ENCODE assay signal across 1 cellular context in the genomic region with DNA sequence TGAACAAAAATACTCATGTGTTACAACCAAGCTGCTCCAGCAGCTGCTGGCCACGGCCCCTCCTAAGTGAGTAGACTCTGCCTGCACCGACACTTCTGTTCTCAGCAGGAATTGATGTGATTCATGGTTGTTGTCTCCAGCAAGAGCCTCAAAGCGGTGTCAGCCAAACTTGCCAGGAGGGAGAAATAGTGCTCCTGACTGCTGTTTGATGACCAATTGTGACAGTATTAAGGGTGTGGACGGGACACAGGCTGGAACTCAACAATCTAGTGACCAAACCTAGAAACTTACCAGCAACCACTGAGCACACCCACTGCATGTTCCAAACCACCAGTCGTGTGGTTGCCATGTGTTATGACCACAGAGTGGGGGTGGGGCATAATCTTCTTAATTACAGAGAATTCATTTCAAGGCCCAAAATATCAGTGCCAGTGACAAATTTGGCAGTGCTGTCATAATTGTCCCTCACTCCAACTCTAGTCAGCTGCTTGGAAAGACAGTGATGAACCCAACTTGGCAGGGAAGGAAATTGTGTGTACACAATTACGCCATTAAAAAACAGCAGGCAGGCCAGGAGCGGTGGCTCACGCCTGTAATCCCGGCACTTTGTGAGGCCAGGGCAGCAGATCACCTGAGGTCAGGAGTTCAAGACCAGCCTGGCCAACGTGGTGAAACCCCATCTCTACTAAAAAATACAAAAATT.
TF ChIP-seq lines count a peak whose summit lies in the region.

No MANE protein-coding gene starts in this region.

TF ChIP-seq in HepG2, 621 proteins besides CTCF, POLR2A, EP300 and RAD21 (continued from another document and continues in another):
- TF ChIP-seq, protein P1, sequence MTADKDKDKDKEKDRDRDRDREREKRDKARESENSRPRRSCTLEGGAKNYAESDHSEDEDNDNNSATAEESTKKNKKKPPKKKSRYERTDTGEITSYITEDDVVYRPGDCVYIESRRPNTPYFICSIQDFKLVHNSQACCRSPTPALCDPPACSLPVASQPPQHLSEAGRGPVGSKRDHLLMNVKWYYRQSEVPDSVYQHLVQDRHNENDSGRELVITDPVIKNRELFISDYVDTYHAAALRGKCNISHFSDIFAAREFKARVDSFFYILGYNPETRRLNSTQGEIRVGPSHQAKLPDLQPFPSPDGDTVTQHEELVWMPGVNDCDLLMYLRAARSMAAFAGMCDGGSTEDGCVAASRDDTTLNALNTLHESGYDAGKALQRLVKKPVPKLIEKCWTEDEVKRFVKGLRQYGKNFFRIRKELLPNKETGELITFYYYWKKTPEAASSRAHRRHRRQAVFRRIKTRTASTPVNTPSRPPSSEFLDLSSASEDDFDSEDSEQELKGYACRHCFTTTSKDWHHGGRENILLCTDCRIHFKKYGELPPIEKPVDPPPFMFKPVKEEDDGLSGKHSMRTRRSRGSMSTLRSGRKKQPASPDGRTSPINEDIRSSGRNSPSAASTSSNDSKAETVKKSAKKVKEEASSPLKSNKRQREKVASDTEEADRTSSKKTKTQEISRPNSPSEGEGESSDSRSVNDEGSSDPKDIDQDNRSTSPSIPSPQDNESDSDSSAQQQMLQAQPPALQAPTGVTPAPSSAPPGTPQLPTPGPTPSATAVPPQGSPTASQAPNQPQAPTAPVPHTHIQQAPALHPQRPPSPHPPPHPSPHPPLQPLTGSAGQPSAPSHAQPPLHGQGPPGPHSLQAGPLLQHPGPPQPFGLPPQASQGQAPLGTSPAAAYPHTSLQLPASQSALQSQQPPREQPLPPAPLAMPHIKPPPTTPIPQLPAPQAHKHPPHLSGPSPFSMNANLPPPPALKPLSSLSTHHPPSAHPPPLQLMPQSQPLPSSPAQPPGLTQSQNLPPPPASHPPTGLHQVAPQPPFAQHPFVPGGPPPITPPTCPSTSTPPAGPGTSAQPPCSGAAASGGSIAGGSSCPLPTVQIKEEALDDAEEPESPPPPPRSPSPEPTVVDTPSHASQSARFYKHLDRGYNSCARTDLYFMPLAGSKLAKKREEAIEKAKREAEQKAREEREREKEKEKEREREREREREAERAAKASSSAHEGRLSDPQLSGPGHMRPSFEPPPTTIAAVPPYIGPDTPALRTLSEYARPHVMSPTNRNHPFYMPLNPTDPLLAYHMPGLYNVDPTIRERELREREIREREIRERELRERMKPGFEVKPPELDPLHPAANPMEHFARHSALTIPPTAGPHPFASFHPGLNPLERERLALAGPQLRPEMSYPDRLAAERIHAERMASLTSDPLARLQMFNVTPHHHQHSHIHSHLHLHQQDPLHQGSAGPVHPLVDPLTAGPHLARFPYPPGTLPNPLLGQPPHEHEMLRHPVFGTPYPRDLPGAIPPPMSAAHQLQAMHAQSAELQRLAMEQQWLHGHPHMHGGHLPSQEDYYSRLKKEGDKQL (CRISPR knock-in tag; IDR thresholded peaks at IDR 0.05; ENCODE audit: low read depth), result no peak
- TF ChIP-seq SRF (IDR thresholded peaks at IDR 0.05; ENCODE audit: low read depth, low read length) (no peak), SRSF9 (IDR thresholded peaks at IDR 0.05; ENCODE audit: borderline replicate concordance, insufficient read depth, low read depth, low read length, poor library complexity, severe bottlenecking) (no peak), ZNF557 (CRISPR knock-in tag; IDR thresholded peaks at IDR 0.05) (no peak), ZMYM2 (CRISPR knock-in tag; IDR thresholded peaks at IDR 0.05) (0 out of 2 replicates have a peak, but pooled peaks have one; percentile 31), KLF16 (CRISPR knock-in tag; IDR thresholded peaks at IDR 0.05) (no peak), CHCHD3 (CRISPR knock-in tag; IDR thresholded peaks at IDR 0.05) (no peak), MEF2D (CRISPR knock-in tag; IDR thresholded peaks at IDR 0.05) (no peak), ARNTL (CRISPR knock-in tag; IDR thresholded peaks at IDR 0.05) (no peak), ZNF775 (CRISPR knock-in tag; IDR thresholded peaks at IDR 0.05; ENCODE audit: borderline replicate concordance) (no peak), ZNF180 (CRISPR knock-in tag; IDR thresholded peaks at IDR 0.05; ENCODE audit: borderline replicate concordance, low read depth) (no peak), ZNF44 (CRISPR knock-in tag; IDR thresholded peaks at IDR 0.05) (no peak), ADNP (CRISPR knock-in tag; IDR thresholded peaks at IDR 0.05) (peak; percentile 73; the same call in 1 of the 2 replicates), ZNF777 (CRISPR knock-in tag; IDR thresholded peaks at IDR 0.05) (no peak), RCOR2 (CRISPR knock-in tag; IDR thresholded peaks at IDR 0.05) (no peak), ZNF225 (CRISPR knock-in tag; IDR thresholded peaks at IDR 0.05) (no peak), SNAPC2 (CRISPR knock-in tag; IDR thresholded peaks at IDR 0.05) (no peak), ZNF720 (CRISPR knock-in tag; IDR thresholded peaks at IDR 0.05) (no peak), ZNF333 (CRISPR knock-in tag; IDR thresholded peaks at IDR 0.05; ENCODE audit: borderline replicate concordance) (no peak), NONO (IDR thresholded peaks at IDR 0.05) (no peak), NONO (CRISPR knock-in tag; conservative IDR thresholded peaks at IDR 0.05) (peak; percentile 30; the same call in 1 of the 2 replicates), HHEX (CRISPR knock-in tag; IDR thresholded peaks at IDR 0.05) (no peak), YEATS2 (CRISPR knock-in tag; IDR thresholded peaks at IDR 0.05; ENCODE audit: borderline replicate concordance) (no peak), FOXJ3 (CRISPR knock-in tag; IDR thresholded peaks at IDR 0.05; ENCODE audit: borderline replicate concordance) (peak; percentile 17; the same call in 1 of the 2 replicates), HIVEP1 (CRISPR knock-in tag; IDR thresholded peaks at IDR 0.05) (no peak), FOXA1 (IDR thresholded peaks at IDR 0.05) (no peak), FOXA1 (CRISPR knock-in tag; IDR thresholded peaks at IDR 0.05) (0 out of 2 replicates have a peak, but pooled peaks have one; percentile 17), MXD4 (CRISPR knock-in tag; IDR thresholded peaks at IDR 0.05) (no peak), FOSL1 (CRISPR knock-in tag; IDR thresholded peaks at IDR 0.05; ENCODE audit: borderline replicate concordance) (no peak), WIZ (CRISPR knock-in tag; IDR thresholded peaks at IDR 0.05) (no peak), XBP1 (CRISPR knock-in tag; IDR thresholded peaks at IDR 0.05) (no peak), PHF20 (CRISPR knock-in tag; IDR thresholded peaks at IDR 0.05) (0 out of 2 replicates have a peak, but pooled peaks have one; percentile 4), JUND (CRISPR knock-in tag; IDR thresholded peaks at IDR 0.05) (no peak)
- TF ChIP-seq, protein P2, sequence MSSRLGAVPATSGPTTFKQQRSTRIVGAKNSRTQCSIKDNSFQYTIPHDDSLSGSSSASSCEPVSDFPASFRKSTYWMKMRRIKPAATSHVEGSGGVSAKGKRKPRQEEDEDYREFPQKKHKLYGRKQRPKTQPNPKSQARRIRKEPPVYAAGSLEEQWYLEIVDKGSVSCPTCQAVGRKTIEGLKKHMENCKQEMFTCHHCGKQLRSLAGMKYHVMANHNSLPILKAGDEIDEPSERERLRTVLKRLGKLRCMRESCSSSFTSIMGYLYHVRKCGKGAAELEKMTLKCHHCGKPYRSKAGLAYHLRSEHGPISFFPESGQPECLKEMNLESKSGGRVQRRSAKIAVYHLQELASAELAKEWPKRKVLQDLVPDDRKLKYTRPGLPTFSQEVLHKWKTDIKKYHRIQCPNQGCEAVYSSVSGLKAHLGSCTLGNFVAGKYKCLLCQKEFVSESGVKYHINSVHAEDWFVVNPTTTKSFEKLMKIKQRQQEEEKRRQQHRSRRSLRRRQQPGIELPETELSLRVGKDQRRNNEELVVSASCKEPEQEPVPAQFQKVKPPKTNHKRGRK (CRISPR knock-in tag; IDR thresholded peaks at IDR 0.05), result no peak
- TF ChIP-seq, protein P3, sequence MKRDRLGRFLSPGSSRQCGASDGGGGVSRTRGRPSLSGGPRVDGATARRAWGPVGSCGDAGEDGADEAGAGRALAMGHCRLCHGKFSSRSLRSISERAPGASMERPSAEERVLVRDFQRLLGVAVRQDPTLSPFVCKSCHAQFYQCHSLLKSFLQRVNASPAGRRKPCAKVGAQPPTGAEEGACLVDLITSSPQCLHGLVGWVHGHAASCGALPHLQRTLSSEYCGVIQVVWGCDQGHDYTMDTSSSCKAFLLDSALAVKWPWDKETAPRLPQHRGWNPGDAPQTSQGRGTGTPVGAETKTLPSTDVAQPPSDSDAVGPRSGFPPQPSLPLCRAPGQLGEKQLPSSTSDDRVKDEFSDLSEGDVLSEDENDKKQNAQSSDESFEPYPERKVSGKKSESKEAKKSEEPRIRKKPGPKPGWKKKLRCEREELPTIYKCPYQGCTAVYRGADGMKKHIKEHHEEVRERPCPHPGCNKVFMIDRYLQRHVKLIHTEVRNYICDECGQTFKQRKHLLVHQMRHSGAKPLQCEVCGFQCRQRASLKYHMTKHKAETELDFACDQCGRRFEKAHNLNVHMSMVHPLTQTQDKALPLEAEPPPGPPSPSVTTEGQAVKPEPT (CRISPR knock-in tag; IDR thresholded peaks at IDR 0.05; ENCODE audit: low read depth), result no peak
- TF ChIP-seq, protein P4, sequence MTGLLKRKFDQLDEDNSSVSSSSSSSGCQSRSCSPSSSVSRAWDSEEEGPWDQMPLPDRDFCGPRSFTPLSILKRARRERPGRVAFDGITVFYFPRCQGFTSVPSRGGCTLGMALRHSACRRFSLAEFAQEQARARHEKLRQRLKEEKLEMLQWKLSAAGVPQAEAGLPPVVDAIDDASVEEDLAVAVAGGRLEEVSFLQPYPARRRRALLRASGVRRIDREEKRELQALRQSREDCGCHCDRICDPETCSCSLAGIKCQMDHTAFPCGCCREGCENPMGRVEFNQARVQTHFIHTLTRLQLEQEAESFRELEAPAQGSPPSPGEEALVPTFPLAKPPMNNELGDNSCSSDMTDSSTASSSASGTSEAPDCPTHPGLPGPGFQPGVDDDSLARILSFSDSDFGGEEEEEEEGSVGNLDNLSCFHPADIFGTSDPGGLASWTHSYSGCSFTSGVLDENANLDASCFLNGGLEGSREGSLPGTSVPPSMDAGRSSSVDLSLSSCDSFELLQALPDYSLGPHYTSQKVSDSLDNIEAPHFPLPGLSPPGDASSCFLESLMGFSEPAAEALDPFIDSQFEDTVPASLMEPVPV (CRISPR knock-in tag; IDR thresholded peaks at IDR 0.05), result no peak
- TF ChIP-seq, protein P5, sequence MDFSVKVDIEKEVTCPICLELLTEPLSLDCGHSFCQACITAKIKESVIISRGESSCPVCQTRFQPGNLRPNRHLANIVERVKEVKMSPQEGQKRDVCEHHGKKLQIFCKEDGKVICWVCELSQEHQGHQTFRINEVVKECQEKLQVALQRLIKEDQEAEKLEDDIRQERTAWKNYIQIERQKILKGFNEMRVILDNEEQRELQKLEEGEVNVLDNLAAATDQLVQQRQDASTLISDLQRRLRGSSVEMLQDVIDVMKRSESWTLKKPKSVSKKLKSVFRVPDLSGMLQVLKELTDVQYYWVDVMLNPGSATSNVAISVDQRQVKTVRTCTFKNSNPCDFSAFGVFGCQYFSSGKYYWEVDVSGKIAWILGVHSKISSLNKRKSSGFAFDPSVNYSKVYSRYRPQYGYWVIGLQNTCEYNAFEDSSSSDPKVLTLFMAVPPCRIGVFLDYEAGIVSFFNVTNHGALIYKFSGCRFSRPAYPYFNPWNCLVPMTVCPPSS (IDR thresholded peaks at IDR 0.05), result no peak
- TF ChIP-seq, protein P6, sequence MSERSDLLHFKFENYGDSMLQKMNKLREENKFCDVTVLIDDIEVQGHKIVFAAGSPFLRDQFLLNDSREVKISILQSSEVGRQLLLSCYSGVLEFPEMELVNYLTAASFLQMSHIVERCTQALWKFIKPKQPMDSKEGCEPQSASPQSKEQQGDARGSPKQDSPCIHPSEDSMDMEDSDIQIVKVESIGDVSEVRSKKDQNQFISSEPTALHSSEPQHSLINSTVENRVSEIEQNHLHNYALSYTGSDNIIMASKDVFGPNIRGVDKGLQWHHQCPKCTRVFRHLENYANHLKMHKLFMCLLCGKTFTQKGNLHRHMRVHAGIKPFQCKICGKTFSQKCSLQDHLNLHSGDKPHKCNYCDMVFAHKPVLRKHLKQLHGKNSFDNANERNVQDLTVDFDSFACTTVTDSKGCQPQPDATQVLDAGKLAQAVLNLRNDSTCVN (CRISPR knock-in tag; IDR thresholded peaks at IDR 0.05; ENCODE audit: borderline replicate concordance), result no peak
- TF ChIP-seq, protein P7, sequence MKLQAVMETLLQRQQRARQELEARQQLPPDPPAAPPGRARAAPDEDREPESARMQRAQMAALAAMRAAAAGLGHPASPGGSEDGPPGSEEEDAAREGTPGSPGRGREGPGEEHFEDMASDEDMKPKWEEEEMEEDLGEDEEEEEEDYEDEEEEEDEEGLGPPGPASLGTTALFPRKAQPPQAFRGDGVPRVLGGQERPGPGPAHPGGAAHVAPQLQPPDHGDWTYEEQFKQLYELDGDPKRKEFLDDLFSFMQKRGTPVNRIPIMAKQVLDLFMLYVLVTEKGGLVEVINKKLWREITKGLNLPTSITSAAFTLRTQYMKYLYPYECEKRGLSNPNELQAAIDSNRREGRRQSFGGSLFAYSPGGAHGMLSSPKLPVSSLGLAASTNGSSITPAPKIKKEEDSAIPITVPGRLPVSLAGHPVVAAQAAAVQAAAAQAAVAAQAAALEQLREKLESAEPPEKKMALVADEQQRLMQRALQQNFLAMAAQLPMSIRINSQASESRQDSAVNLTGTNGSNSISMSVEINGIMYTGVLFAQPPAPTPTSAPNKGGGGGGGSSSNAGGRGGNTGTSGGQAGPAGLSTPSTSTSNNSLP (IDR thresholded peaks at IDR 0.05; ENCODE audit: low read depth, low read length), result no peak
- TF ChIP-seq, protein P8, sequence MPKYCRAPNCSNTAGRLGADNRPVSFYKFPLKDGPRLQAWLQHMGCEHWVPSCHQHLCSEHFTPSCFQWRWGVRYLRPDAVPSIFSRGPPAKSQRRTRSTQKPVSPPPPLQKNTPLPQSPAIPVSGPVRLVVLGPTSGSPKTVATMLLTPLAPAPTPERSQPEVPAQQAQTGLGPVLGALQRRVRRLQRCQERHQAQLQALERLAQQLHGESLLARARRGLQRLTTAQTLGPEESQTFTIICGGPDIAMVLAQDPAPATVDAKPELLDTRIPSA (CRISPR knock-in tag; IDR thresholded peaks at IDR 0.05; ENCODE audit: borderline replicate concordance), result no peak
- TF ChIP-seq, protein P9, sequence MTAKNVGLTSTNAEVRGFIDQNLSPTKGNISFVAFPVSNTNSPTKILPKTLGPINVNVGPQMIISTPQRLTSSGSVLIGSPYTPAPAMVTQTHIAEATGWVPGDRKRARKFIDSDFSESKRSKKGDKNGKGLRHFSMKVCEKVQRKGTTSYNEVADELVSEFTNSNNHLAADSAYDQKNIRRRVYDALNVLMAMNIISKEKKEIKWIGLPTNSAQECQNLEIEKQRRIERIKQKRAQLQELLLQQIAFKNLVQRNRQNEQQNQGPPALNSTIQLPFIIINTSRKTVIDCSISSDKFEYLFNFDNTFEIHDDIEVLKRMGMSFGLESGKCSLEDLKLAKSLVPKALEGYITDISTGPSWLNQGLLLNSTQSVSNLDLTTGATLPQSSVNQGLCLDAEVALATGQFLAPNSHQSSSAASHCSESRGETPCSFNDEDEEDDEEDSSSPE (CRISPR knock-in tag; IDR thresholded peaks at IDR 0.05), result no peak
- TF ChIP-seq, protein P10, sequence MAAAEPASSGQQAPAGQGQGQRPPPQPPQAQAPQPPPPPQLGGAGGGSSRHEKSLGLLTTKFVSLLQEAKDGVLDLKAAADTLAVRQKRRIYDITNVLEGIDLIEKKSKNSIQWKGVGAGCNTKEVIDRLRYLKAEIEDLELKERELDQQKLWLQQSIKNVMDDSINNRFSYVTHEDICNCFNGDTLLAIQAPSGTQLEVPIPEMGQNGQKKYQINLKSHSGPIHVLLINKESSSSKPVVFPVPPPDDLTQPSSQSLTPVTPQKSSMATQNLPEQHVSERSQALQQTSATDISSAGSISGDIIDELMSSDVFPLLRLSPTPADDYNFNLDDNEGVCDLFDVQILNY (CRISPR knock-in tag; conservative IDR thresholded peaks at IDR 0.05), result no peak
